ENCODE assay signal across 26 cellular contexts in the genomic region with DNA sequence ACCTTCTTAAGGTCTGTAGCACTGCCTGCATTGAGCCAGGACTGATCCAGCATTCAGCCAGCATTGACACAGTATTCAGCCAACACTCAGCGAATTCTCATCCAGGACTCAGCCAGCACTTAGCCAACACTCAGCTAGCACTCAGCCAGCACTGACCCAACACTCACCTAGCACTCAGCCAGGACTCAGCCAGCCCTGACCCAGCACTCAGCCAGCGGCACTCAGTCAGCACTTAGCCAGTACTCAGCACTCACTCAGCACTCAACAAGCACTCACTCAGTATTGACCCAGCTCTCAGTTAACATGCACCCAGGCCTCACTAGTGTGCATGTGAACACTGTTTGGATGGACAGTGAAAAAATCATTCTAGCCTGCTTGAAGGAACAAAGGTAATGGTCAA. TPM values are rescaled to one million over a fixed set of nuclear protein-coding genes. Genes with fewer than 3 reads are reported as not detected.
"Had no signal": no experiment of that assay in that cellular context is flagged by ENCODE, and none has a peak within 500 bp of the region (broad histone marks: within the 10 kb centered on the region; RNA-seq: fewer than 3 reads in every experiment).

No MANE protein-coding gene starts in this region.

- H3K9ac ChIP-seq: SK-N-SH had no signal

- DNase-seq: activated CD4-positive, alpha-beta memory T cell treated with anti-CD3 and anti-CD28 coated beads for 36 hours; activated CD4-positive, alpha-beta T cell treated with anti-CD3 and anti-CD28 coated beads, Interleukin-2, amount 10 ng/mL, durations not matched to agents 7 days and 5 days; activated CD4-positive, CD25-positive, alpha-beta regulatory T cell; activated gamma-delta T cell treated with Interleukin-2 at 50 U/mL for 16 hours; activated naive CD4-positive, alpha-beta T cell treated with anti-CD3 and anti-CD28 coated beads, Interleukin-2, amount 10 ng/mL, durations not matched to agents 7 days and 5 days; activated naive CD8-positive, alpha-beta T cell treated with anti-CD3 and anti-CD28 coated beads for 36 hours; activated T-cell treated with anti-CD3 and anti-CD28 coated beads for 4 hours; activated T-cell treated with anti-CD3 and anti-CD28 coated beads, Interleukin-2, amount 50 U/mL, for 48 hours; brain microvascular endothelial cell; cerebellar nuclear complex; NCI-H1092; NCI-H1417; NCI-H1930; NCI-H2107; NCI-H345; NCI-H510A; NCI-H526 treated with DMSO at 0.1 percent for 48 hours; NCI-H82; SJCRH30; SK-N-SH; T-helper 1 cell had no signal

- H3K27ac Mint-ChIP-seq: activated CD4-positive, alpha-beta memory T cell treated with anti-CD3 and anti-CD28 coated beads for 36 hours; activated CD4-positive, alpha-beta T cell treated with anti-CD3 and anti-CD28 coated beads, Interleukin-2, amount 10 ng/mL, durations not matched to agents 7 days and 5 days; activated naive CD4-positive, alpha-beta T cell treated with anti-CD3 and anti-CD28 coated beads, Interleukin-2, amount 10 ng/mL, durations not matched to agents 7 days and 5 days; activated naive CD8-positive, alpha-beta T cell treated with anti-CD3 and anti-CD28 coated beads for 36 hours; activated T-helper 2 cell treated with anti-CD3 and anti-CD28 coated beads, Interferon-gamma antibody, Interleukin-2, Interleukin-4, amounts not matched to agents 10 μg/mL and 5 μg/mL and 100 μg/mL, durations not matched to agents 14 hours and 24 hours and 36 hours had no signal

- H3K4me3 ChIP-seq: cardiac muscle cell, SJCRH30 had no signal

- H3K4me1 Mint-ChIP-seq: activated CD4-positive, alpha-beta T cell treated with anti-CD3 and anti-CD28 coated beads, Interleukin-2, amount 10 ng/mL, durations not matched to agents 7 days and 5 days; activated naive CD4-positive, alpha-beta T cell treated with anti-CD3 and anti-CD28 coated beads, Interleukin-2, amount 10 ng/mL, durations not matched to agents 7 days and 5 days; activated naive CD8-positive, alpha-beta T cell treated with anti-CD3 and anti-CD28 coated beads for 36 hours had no signal

- H3K27ac ChIP-seq: brain microvascular endothelial cell, cardiac muscle cell, SJCRH30, VCaP had no signal

- H3K36me3 ChIP-seq: brain microvascular endothelial cell, cardiac muscle cell had no signal

- H3K9me3 Mint-ChIP-seq: activated CD4-positive, alpha-beta memory T cell treated with anti-CD3 and anti-CD28 coated beads for 36 hours; activated CD4-positive, alpha-beta T cell treated with anti-CD3 and anti-CD28 coated beads, Interleukin-2, amount 10 ng/mL, durations not matched to agents 7 days and 5 days; activated T-helper 2 cell treated with anti-CD3 and anti-CD28 coated beads, Interferon-gamma antibody, Interleukin-2, Interleukin-4, amounts not matched to agents 10 μg/mL and 5 μg/mL and 100 μg/mL, durations not matched to agents 14 hours and 24 hours and 36 hours had no signal

- H3K9me3 ChIP-seq: SJCRH30, SK-N-SH had no signal

- H3K4me3 Mint-ChIP-seq: activated CD4-positive, alpha-beta memory T cell treated with anti-CD3 and anti-CD28 coated beads for 36 hours; activated CD4-positive, alpha-beta T cell treated with anti-CD3 and anti-CD28 coated beads, Interleukin-2, amount 10 ng/mL, durations not matched to agents 7 days and 5 days; activated naive CD4-positive, alpha-beta T cell treated with anti-CD3 and anti-CD28 coated beads, Interleukin-2, amount 10 ng/mL, durations not matched to agents 7 days and 5 days; activated naive CD8-positive, alpha-beta T cell treated with anti-CD3 and anti-CD28 coated beads for 36 hours had no signal

- H3K36me3 Mint-ChIP-seq: activated CD4-positive, alpha-beta memory T cell treated with anti-CD3 and anti-CD28 coated beads for 36 hours; activated naive CD4-positive, alpha-beta T cell treated with anti-CD3 and anti-CD28 coated beads, Interleukin-2, amount 10 ng/mL, durations not matched to agents 7 days and 5 days; activated naive CD8-positive, alpha-beta T cell treated with anti-CD3 and anti-CD28 coated beads for 36 hours had no signal

- H3K27me3 ChIP-seq: brain microvascular endothelial cell, SJCRH30 had no signal

- H3K4me2 ChIP-seq: SK-N-SH had no signal

- H3K27me3 Mint-ChIP-seq: activated CD4-positive, alpha-beta memory T cell treated with anti-CD3 and anti-CD28 coated beads for 36 hours; activated CD4-positive, alpha-beta T cell treated with anti-CD3 and anti-CD28 coated beads, Interleukin-2, amount 10 ng/mL, durations not matched to agents 7 days and 5 days; activated naive CD8-positive, alpha-beta T cell treated with anti-CD3 and anti-CD28 coated beads for 36 hours had no signal

RNA-seq across cellular contexts. Expression of gene TSHZ3, which starts 55.0 kb away (rescaled TPM):
- total RNA-seq: MCF 10A, OCI-LY7 had no signal
